Comparison of ENCODE assay signal across 13 cellular contexts in the genomic region with DNA sequence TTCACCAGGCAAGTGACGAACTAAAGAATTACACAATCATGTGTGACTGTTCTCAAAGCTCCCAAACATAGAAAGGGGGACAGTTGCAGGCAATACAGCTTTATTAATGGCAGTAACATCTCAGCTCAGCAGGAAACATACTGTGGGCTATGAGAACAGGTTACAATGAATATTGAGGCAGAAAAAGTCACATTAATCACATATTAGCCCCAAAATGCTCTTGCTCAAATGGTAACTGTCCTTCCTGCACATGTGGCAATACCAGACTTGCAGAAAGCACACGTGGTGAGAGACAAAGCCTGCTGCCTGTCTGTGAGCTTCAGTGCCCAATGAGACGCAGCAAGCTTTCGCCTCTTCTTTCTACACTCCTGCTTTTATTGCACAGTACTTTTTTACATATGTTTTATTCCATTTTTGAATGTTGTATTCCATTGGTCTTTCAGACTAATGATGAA.
DNase-seq lines count a peak whose midpoint lies in the region; ATAC-seq and TF ChIP-seq lines count a peak whose summit lies in the region.
"Had no signal": no experiment of that assay in that cellular context is flagged by ENCODE, and none has a peak within 500 bp of the region (broad histone marks: within the 10 kb centered on the region; RNA-seq: fewer than 3 reads in every experiment).

No MANE protein-coding gene starts in this region.

- H3K4me3 Mint-ChIP-seq in activated T-helper 17 cell treated with anti-CD3 and anti-CD28 coated beads, Interleukin-2, amount 50 U/mL, for 72 hours = peak overlapping the region; percentile 67
- no peak overlapping the region for H3K4me3 Mint-ChIP-seq in naive thymus-derived CD4-positive, alpha-beta T cell

- no peaks in the 10 kb centered on the region for H3K27me3 ChIP-seq in naive thymus-derived CD4-positive, alpha-beta T cell (ENCODE audit: control insufficient read depth in 2 of 2, insufficient read depth in 2 of 2, low read length in 2 of 2)
- H3K27me3 ChIP-seq in uterus = no peaks in the 10 kb centered on the region
- H3K27me3 ChIP-seq: tibial nerve had no signal

- H3K4me3 ChIP-seq in naive thymus-derived CD4-positive, alpha-beta T cell (ENCODE audit: low read length) = no peak overlapping the region
- no peak overlapping the region for H3K4me3 ChIP-seq in uterus
- H3K4me3 ChIP-seq: tibial nerve had no signal

- no peak overlapping the region for H3K27ac ChIP-seq in naive thymus-derived CD4-positive, alpha-beta T cell (ENCODE audit: low read depth, low read length)
- no peak overlapping the region for H3K27ac ChIP-seq in uterus
- H3K27ac ChIP-seq: tibial nerve had no signal

- POLR2A ChIA-PET in naive thymus-derived CD4-positive, alpha-beta T cell (lab: Charles Lee) = no interaction called here

- no peaks in the 10 kb centered on the region for H3K4me1 ChIP-seq in naive thymus-derived CD4-positive, alpha-beta T cell (ENCODE audit: control insufficient read depth in 2 of 2, insufficient read depth in 2 of 2, low read length in 2 of 2)
- no peaks in the 10 kb centered on the region for H3K4me1 ChIP-seq in uterus
- H3K4me1 ChIP-seq: tibial nerve had no signal

- H3K9me3 ChIP-seq in naive thymus-derived CD4-positive, alpha-beta T cell (ENCODE audit: control insufficient read depth in 2 of 3, low read length in 3 of 3) = no peaks in the 10 kb centered on the region
- no peaks in the 10 kb centered on the region for H3K9me3 ChIP-seq in uterus
- H3K9me3 ChIP-seq: tibial nerve had no signal

- H3K36me3 ChIP-seq in naive thymus-derived CD4-positive, alpha-beta T cell (ENCODE audit: control insufficient read depth in 2 of 3, insufficient read depth in 3 of 3, low read length in 3 of 3) = no peaks in the 10 kb centered on the region
- no peaks in the 10 kb centered on the region for H3K36me3 ChIP-seq in uterus
- H3K36me3 ChIP-seq: tibial nerve had no signal

- no peak for TF ChIP-seq POLR2A in uterus (IDR thresholded peaks at IDR 0.05)

- peaks cover 33% of the 10 kb centered on the region for H3K4me1 Mint-ChIP-seq in activated T-helper 17 cell treated with anti-CD3 and anti-CD28 coated beads, Interleukin-2, amount 50 U/mL, for 72 hours
- peaks cover 0 to 11% (median 0%) of the 10 kb centered on the region in 7 donors for H3K4me1 Mint-ChIP-seq in naive thymus-derived CD4-positive, alpha-beta T cell

- no peaks in the 10 kb centered on the region for H3K9me3 Mint-ChIP-seq in activated T-helper 17 cell treated with anti-CD3 and anti-CD28 coated beads, Interleukin-2, amount 50 U/mL, for 72 hours
- H3K9me3 Mint-ChIP-seq in naive thymus-derived CD4-positive, alpha-beta T cell = no peaks in the 10 kb centered on the region

- ATAC-seq in GM18868 (IDR thresholded peaks at IDR 0.05; ENCODE audit: unreplicated experiment) = peak; percentile 73
- ATAC-seq in GM21367 (IDR thresholded peaks at IDR 0.05; ENCODE audit: unreplicated experiment) = peak; percentile 43
- peak; percentile 38 for ATAC-seq in HG03196 (IDR thresholded peaks at IDR 0.05; ENCODE audit: unreplicated experiment)
- ATAC-seq in activated T-helper 17 cell treated with anti-CD3 and anti-CD28 coated beads, Interleukin-2, amount 50 U/mL, for 72 hours (replicated peaks) = peak; percentile 31
- ATAC-seq in naive thymus-derived CD4-positive, alpha-beta T cell = no peak
- ATAC-seq: esophagus mucosa had no signal

- intact Hi-C loops in naive thymus-derived CD4-positive, alpha-beta T cell (cut with micrococcal nuclease) = no loop called here
- intact Hi-C loops in uterus (cut with DNase I; ENCODE audit: low total_unique reads) = no loop called here

- CTCF ChIA-PET in naive thymus-derived CD4-positive, alpha-beta T cell (lab: Charles Lee) = interaction anchor here (0.6 kb wide), 1 partner anchor 31 kb away, joined by 5 read pairs; no protein-coding TSS in a partner anchor

- no peak for TF ChIP-seq CTCF in uterus (IDR thresholded peaks at IDR 0.05)

- H3K36me3 Mint-ChIP-seq in activated T-helper 17 cell treated with anti-CD3 and anti-CD28 coated beads, Interleukin-2, amount 50 U/mL, for 72 hours (ENCODE audit: low read depth) = no peaks in the 10 kb centered on the region
- no peaks in the 10 kb centered on the region for H3K36me3 Mint-ChIP-seq in naive thymus-derived CD4-positive, alpha-beta T cell

- peak overlapping the region; percentile 85 for H3K27ac Mint-ChIP-seq in activated T-helper 17 cell treated with anti-CD3 and anti-CD28 coated beads, Interleukin-2, amount 50 U/mL, for 72 hours
- H3K27ac Mint-ChIP-seq in naive thymus-derived CD4-positive, alpha-beta T cell = no peak overlapping the region

- DNase-seq in SKM-1 (lab: John Stamatoyannopoulos, UW; ENCODE audit: unreplicated experiment) (no peak), cerebellum (ENCODE audit: low spot score) (no peak), uterus (no peak)
- no peak for DNase-seq in naive thymus-derived CD4-positive, alpha-beta T cell
- DNase-seq: anterior cingulate cortex; NK-92 treated with Interleukin-12 subunit alpha and Interleukin-12 subunit beta, amount 100 ng/mL, for 24 hours; stimulated activated CD4-positive, alpha-beta T cell treated with anti-CD3 and anti-CD28 coated beads, Interleukin-4, amount 100 ng/mL, for 4 hours had no signal

- H3K27me3 Mint-ChIP-seq in activated T-helper 17 cell treated with anti-CD3 and anti-CD28 coated beads, Interleukin-2, amount 50 U/mL, for 72 hours = peaks cover 3% of the 10 kb centered on the region
- H3K27me3 Mint-ChIP-seq in naive thymus-derived CD4-positive, alpha-beta T cell = peaks cover 14 to 24% (median 18%) of the 10 kb centered on the region in 5 donors
